In the genomic region with DNA sequence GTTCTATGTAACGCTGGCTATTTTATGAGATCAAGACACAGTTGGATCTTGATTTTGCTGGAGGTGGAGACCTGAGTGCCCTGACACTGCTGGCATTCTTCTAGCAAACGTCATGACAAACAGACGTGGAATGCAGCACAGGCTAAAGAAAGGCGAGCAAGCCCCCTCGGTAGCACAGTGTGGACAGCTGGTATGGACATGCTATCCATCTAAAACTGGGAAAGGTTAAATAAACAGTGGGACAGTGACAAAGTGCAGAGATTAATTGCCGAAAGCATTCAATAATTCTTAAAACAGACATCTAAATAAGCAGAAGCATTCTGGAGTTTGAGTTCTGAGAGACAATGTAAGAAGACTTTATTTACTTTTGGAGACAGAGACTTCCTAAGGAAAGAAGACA, we compare ENCODE assay signal across 14 cellular contexts.
DNase-seq lines count a peak whose midpoint lies in the region; ATAC-seq, FAIRE-seq and TF ChIP-seq lines count a peak whose summit lies in the region.
"Had no signal": no experiment of that assay in that cellular context is flagged by ENCODE, and none has a peak within 500 bp of the region (broad histone marks: within the 10 kb centered on the region; RNA-seq: fewer than 3 reads in every experiment).

No MANE protein-coding gene starts in this region.

- FAIRE-seq in H54 (lab: Jason Lieb, UNC): peak; percentile 97

- ATAC-seq in stimulated activated naive B cell treated with anti-CD40 and anti-IgM and Interleukin-4, amounts not matched to agents 10 μg/mL and 1 μg/mL and 100 μg/mL, for 72 hours (replicated peaks): no peak
- ATAC-seq in GM21576 (IDR thresholded peaks at IDR 0.05; ENCODE audit: unreplicated experiment): no peak
- ATAC-seq in activated T-helper 17 cell treated with anti-CD3 and anti-CD28 coated beads, Interleukin-2, amount 50 U/mL, for 72 hours (replicated peaks): no peak
- ATAC-seq: natural killer cell had no signal

- peaks cover under 1 to 6% of the 10 kb centered on the region in 2 donors for H3K36me3 Mint-ChIP-seq in stimulated activated naive B cell treated with anti-CD40 and anti-IgM and Interleukin-4, amounts not matched to agents 10 μg/mL and 1 μg/mL and 100 μg/mL, for 72 hours
- no peaks in the 10 kb centered on the region for H3K36me3 Mint-ChIP-seq in activated T-helper 17 cell treated with anti-CD3 and anti-CD28 coated beads, Interleukin-2, amount 50 U/mL, for 72 hours (ENCODE audit: low read depth)
- H3K36me3 Mint-ChIP-seq: natural killer cell had no signal

- peak overlapping the region; percentile 32 for H3K27ac Mint-ChIP-seq in stimulated activated naive B cell treated with anti-CD40 and anti-IgM and Interleukin-4, amounts not matched to agents 10 μg/mL and 1 μg/mL and 100 μg/mL, for 72 hours
- H3K27ac Mint-ChIP-seq in activated T-helper 17 cell treated with anti-CD3 and anti-CD28 coated beads, Interleukin-2, amount 50 U/mL, for 72 hours: no peak overlapping the region
- H3K27ac Mint-ChIP-seq: CD4-positive, CD25-positive, alpha-beta regulatory T cell; natural killer cell had no signal

- H3K4me3 Mint-ChIP-seq in stimulated activated naive B cell treated with anti-CD40 and anti-IgM and Interleukin-4, amounts not matched to agents 10 μg/mL and 1 μg/mL and 100 μg/mL, for 72 hours: no peak overlapping the region
- H3K4me3 Mint-ChIP-seq in activated T-helper 17 cell treated with anti-CD3 and anti-CD28 coated beads, Interleukin-2, amount 50 U/mL, for 72 hours: no peak overlapping the region
- H3K4me3 Mint-ChIP-seq: CD4-positive, CD25-positive, alpha-beta regulatory T cell; natural killer cell had no signal

- no peaks in the 10 kb centered on the region for H3K4me1 Mint-ChIP-seq in stimulated activated naive B cell treated with anti-CD40 and anti-IgM and Interleukin-4, amounts not matched to agents 10 μg/mL and 1 μg/mL and 100 μg/mL, for 72 hours
- no peaks in the 10 kb centered on the region for H3K4me1 Mint-ChIP-seq in activated T-helper 17 cell treated with anti-CD3 and anti-CD28 coated beads, Interleukin-2, amount 50 U/mL, for 72 hours

- DNase-seq in H54 (ENCODE audit: insufficient read length, low spot score): peak; percentile 38
- DNase-seq in amniotic epithelial cell (ENCODE audit: low read depth): peak; percentile 82
- DNase-seq in left kidney (ENCODE audit: low read depth, low spot score): peak; percentile 70
- DNase-seq in stimulated activated naive B cell treated with anti-CD40 and anti-IgM and Interleukin-4, amounts not matched to agents 10 μg/mL and 1 μg/mL and 100 μg/mL, for 72 hours: no peak
- no peak for DNase-seq in NCI-H146 treated with DMSO at 0.1 percent for 48 hours (lab: John Stamatoyannopoulos, UW; ENCODE audit: unreplicated experiment)
- DNase-seq: activated effector memory CD4-positive, alpha-beta T cell treated with anti-CD3 and anti-CD28 coated beads, Interleukin-2, amount 50 U/mL, for 16 hours; CD4-positive, CD25-positive, alpha-beta regulatory T cell; MV-4-11; natural killer cell; NCI-H2081; NCI-H748 treated with DMSO at 0.1 percent for 48 hours; T-helper 1 cell had no signal

- no peak for TF ChIP-seq POLR2A in H54 (IDR thresholded peaks at IDR 0.05; ENCODE audit: low read depth, low read length)

- H3K27me3 Mint-ChIP-seq in stimulated activated naive B cell treated with anti-CD40 and anti-IgM and Interleukin-4, amounts not matched to agents 10 μg/mL and 1 μg/mL and 100 μg/mL, for 72 hours: no peaks in the 10 kb centered on the region
- no peaks in the 10 kb centered on the region for H3K27me3 Mint-ChIP-seq in activated T-helper 17 cell treated with anti-CD3 and anti-CD28 coated beads, Interleukin-2, amount 50 U/mL, for 72 hours
- H3K27me3 Mint-ChIP-seq: CD4-positive, CD25-positive, alpha-beta regulatory T cell had no signal

- no peaks in the 10 kb centered on the region for H3K9me3 Mint-ChIP-seq in stimulated activated naive B cell treated with anti-CD40 and anti-IgM and Interleukin-4, amounts not matched to agents 10 μg/mL and 1 μg/mL and 100 μg/mL, for 72 hours
- no peaks in the 10 kb centered on the region for H3K9me3 Mint-ChIP-seq in activated T-helper 17 cell treated with anti-CD3 and anti-CD28 coated beads, Interleukin-2, amount 50 U/mL, for 72 hours
- H3K9me3 Mint-ChIP-seq: CD4-positive, CD25-positive, alpha-beta regulatory T cell; natural killer cell had no signal

Comparison
In these comparisons a context has a peak if more than half of its experiments do, and no peak if none do; other contexts are left out.
1. DNase-seq: peak in H54 (single experiment), amniotic epithelial cell (single experiment) and left kidney (single experiment); none in stimulated activated naive B cell treated with anti-CD40 and anti-IgM and Interleukin-4, amounts not matched to agents 10 μg/mL and 1 μg/mL and 100 μg/mL, for 72 hours (single experiment) and NCI-H146 treated with DMSO at 0.1 percent for 48 hours (single experiment).